Comparison of ENCODE assay signal across 8 cellular contexts in the genomic region with DNA sequence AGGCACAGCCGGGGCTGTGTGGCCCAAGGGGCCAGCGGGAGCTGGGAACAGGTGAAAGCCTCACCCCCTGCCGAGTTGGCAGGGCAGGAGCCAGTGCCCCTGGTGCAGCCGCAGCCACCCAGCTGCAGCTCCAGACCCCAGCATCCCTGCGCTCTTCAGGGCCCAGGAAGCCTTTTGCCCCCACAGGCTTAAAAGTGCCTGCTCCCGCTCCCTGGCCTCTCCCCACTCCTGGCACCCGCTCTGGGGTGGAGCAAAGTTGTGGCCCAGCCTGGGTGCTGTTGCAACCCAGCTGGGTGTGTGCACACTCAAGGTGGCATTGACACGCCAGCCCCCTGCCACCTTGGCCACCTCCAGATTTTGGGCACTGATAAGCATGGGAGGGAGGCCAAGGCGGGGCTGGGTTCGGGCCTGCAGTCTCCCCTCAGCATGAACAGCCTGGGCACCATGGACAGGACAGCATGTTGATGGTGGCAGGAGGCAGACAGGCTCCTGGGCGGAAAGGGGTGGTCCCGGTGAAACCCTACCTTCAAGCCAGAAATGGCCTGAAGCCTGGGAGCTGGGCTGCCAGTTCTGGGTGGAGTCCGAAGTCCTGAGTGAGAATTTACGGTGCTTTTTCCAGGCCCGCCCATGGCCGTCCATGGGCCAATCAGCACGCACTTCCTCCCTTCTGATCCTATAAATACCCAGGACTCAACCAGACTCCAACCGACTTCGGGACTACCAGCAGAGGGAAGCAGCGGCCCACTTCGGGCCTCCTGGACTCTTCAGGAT. TPM values are rescaled to one million over a fixed set of nuclear protein-coding genes. Genes with fewer than 3 reads are reported as not detected.
DNase-seq lines count a peak whose midpoint lies in the region; ATAC-seq and TF ChIP-seq lines count a peak whose summit lies in the region.

No MANE protein-coding gene starts in this region.

- H3K4me3 ChIP-seq in dorsolateral prefrontal cortex: no peak overlapping the region

- H3K27me3 ChIP-seq in dorsolateral prefrontal cortex: no peaks in the 10 kb centered on the region

- intact Hi-C loops in dorsolateral prefrontal cortex (cut with DNase I): no loop called here

- no peak for TF ChIP-seq CTCF in dorsolateral prefrontal cortex (IDR thresholded peaks at IDR 0.05 in 54 of 56, conservative IDR thresholded peaks at IDR 0.05 in 2 of 56; ENCODE audit: low read depth in 1 of 56, partially characterized antibody in 56 of 56)

- H3K27ac ChIP-seq in dorsolateral prefrontal cortex: no peak overlapping the region

- ATAC-seq in GM19023 (IDR thresholded peaks at IDR 0.05; ENCODE audit: unreplicated experiment): no peak

- DNase-seq in AG20443 (ENCODE audit: low spot score): peak; percentile 67
- peak; percentile 42 for DNase-seq in HCEC 1CT
- DNase-seq in SHP77 treated with DMSO at 0.1 percent for 48 hours (lab: John Stamatoyannopoulos, UW): peak; percentile 14
- DNase-seq in iPS DF 19.7 (ENCODE audit: low read depth, low spot score): peak; percentile 23
- DNase-seq in effector CD4-positive, alpha-beta T cell: no peak
- DNase-seq in mesenteric fat pad (ENCODE audit: low spot score): no peak
- no peak for DNase-seq in dorsolateral prefrontal cortex

RNA-seq across cellular contexts. Expression of a gene that starts 23.5 kb away (rescaled TPM):
- total RNA-seq in mesenteric fat pad (71.8 TPM), dorsolateral prefrontal cortex (10 to 100 TPM; 27.6 to 76.0 (median 41.1) TPM)

RNA-seq across cellular contexts. Expression of a gene that starts 32.1 kb away (rescaled TPM):
- total RNA-seq in mesenteric fat pad (49.9 TPM), dorsolateral prefrontal cortex (10 to 100 TPM; 57.1 to 97.9 (median 76.4) TPM)

RNA-seq across cellular contexts. Expression of a gene that starts 36.7 kb away (rescaled TPM):
- total RNA-seq in mesenteric fat pad: 51.8 TPM
- 10 to 100 TPM; 12.0 to 32.4 (median 19.6) TPM for total RNA-seq in dorsolateral prefrontal cortex

RNA-seq across cellular contexts. Expression of a gene that starts 42.8 kb away (rescaled TPM):
- total RNA-seq in mesenteric fat pad (not detected), dorsolateral prefrontal cortex (1 to 10 TPM in 4 of 120 experiments, under 1 TPM in 50, not detected in 66; 0.12 to 1.6 (median 0.31) TPM)

Comparison
In these comparisons a context has a peak if more than half of its experiments do, and no peak if none do; other contexts are left out.
1. DNase-seq: peak in AG20443 (single experiment), HCEC 1CT (single experiment), SHP77 treated with DMSO at 0.1 percent for 48 hours (single experiment) and iPS DF 19.7 (single experiment); none in effector CD4-positive, alpha-beta T cell (single experiment), mesenteric fat pad (single experiment) and dorsolateral prefrontal cortex (0 of 10).